Comparison of ENCODE assay signal across 8 cellular contexts in genomic region chr11:57336111-57336666, GRCh38. TPM values are rescaled to one million over a fixed set of nuclear protein-coding genes. Genes with fewer than 3 reads are reported as not detected.
DNase-seq lines count a peak whose midpoint lies in the region; ATAC-seq and TF ChIP-seq lines count a peak whose summit lies in the region.

No MANE protein-coding gene starts in this region.

- peaks cover 5% of the 10 kb centered on the region for H3K27me3 ChIP-seq in H7 (ENCODE audit: control insufficient read depth, insufficient read depth, low read length)
- H3K27me3 ChIP-seq in esophagus muscularis mucosa, result no peaks in the 10 kb centered on the region
- H3K27me3 ChIP-seq in rectal smooth muscle tissue (ENCODE audit: control insufficient read depth, insufficient read depth, low read length), result no peaks in the 10 kb centered on the region

- no peaks in the 10 kb centered on the region for H3K9me3 ChIP-seq in esophagus muscularis mucosa

- H3K36me3 Mint-ChIP-seq in T-cell, result peaks cover 28% of the 10 kb centered on the region

- H3K36me3 ChIP-seq in H7 (replicated peaks; ENCODE audit: control insufficient read depth, insufficient read depth, low read length) (peaks cover 25% of the 10 kb centered on the region), esophagus muscularis mucosa (peaks cover 20 to 32% (median 27%) of the 10 kb centered on the region in 4 donors), rectal smooth muscle tissue (ENCODE audit: control insufficient read depth, insufficient read depth, low read length) (peaks cover 20% of the 10 kb centered on the region)

- ATAC-seq in T-cell (replicated peaks in 1 of 4), result peak; percentile 2 to 39 (median 8)
- no peak for ATAC-seq in HG02623 (IDR thresholded peaks at IDR 0.05; ENCODE audit: unreplicated experiment)
- ATAC-seq in GM21723 (IDR thresholded peaks at IDR 0.05; ENCODE audit: unreplicated experiment), result no peak

- no peak for TF ChIP-seq POLR2A in esophagus muscularis mucosa (IDR thresholded peaks at IDR 0.05; ENCODE audit: low read depth)

- no peak for TF ChIP-seq CTCF in esophagus muscularis mucosa (IDR thresholded peaks at IDR 0.05)

- DNase-seq in H7 (no peak), T-cell (peak in 8 of 34 experiments; percentile 12 to 36 (median 20)), esophagus muscularis mucosa (ENCODE audit: extremely low spot score) (no peak), iPS-NIHi11 (ENCODE audit: low spot score) (no peak), ureter (ENCODE audit: low spot score) (no peak)

- H3K4me1 Mint-ChIP-seq in T-cell, result peaks cover 29 to 33% (median 30%) of the 10 kb centered on the region in 3 donors

- no peaks in the 10 kb centered on the region for H3K27me3 Mint-ChIP-seq in T-cell

- TF ChIP-seq EP300 in esophagus muscularis mucosa (IDR thresholded peaks at IDR 0.05), result no peak

- H3K4me1 ChIP-seq in esophagus muscularis mucosa, result peaks cover 17 to 34% (median 31%) of the 10 kb centered on the region in 4 donors
- peaks cover 7% of the 10 kb centered on the region for H3K4me1 ChIP-seq in rectal smooth muscle tissue (ENCODE audit: control insufficient read depth, insufficient read depth, low read length)

- CTCF ChIA-PET in T-cell (lab: Charles Lee), result interaction anchor here (0.6 to 2.6 kb wide), 8 partner anchors 10 to 308 kb away, joined by 3 to 19 read pairs (median 4); partner anchors contain the start of genes TNKS1BP1 (in 1 of the 2) and UBE2L6 (in 1 of the 2)

- intact Hi-C loops in esophagus muscularis mucosa (cut with DNase I), result no loop called here

- peak overlapping the region; percentile 82 to 91 (median 88) for H3K4me3 Mint-ChIP-seq in T-cell

- H3K9ac ChIP-seq in rectal smooth muscle tissue (ENCODE audit: low read length), result peak overlapping the region; percentile 2

- H3K9me3 Mint-ChIP-seq in T-cell, result no peaks in the 10 kb centered on the region

- POLR2A ChIA-PET in T-cell (lab: Charles Lee), result interaction anchor here (0.5 to 2.3 kb wide), 4 partner anchors 8 to 367 kb away, joined by 3 to 10 read pairs (median 6); partner anchors contain the start of gene TNKS1BP1 (in 1 of the 2)

- peak overlapping the region; percentile 98 to 99 for H3K27ac Mint-ChIP-seq in T-cell

- H3K4me3 ChIP-seq in H7 (ENCODE audit: insufficient read depth, low read depth, low read length) (peak overlapping the region; percentile 81), esophagus muscularis mucosa (peak overlapping the region; percentile 81 to 97 (median 90)), rectal smooth muscle tissue (ENCODE audit: low read length) (peak overlapping the region; percentile 52)

- 25% methylated on average over 12 of the region's 12 CpGs for whole genome bisulfite sequencing in esophagus muscularis mucosa

- H3K27ac ChIP-seq in esophagus muscularis mucosa (replicated peaks in 1 of 4) (peak overlapping the region; percentile 85 to 96 (median 92)), rectal smooth muscle tissue (ENCODE audit: low read depth, low read length) (peak overlapping the region; percentile 79)

RNA-seq across cellular contexts. Expression of gene SSRP1, which starts 0.5 kb away (rescaled TPM):
- total RNA-seq in H7 (2014; rRNA removed; shearing (Covaris generic)), result 158 and 173 TPM in 2 replicates
- total RNA-seq in T-cell, result 10 to 100 TPM; 50.2 to 78.1 (median 75.7) TPM
- 100 to 1,000 TPM in 1 of 4 donors, 10 to 100 TPM in 3; 74.6 to 101 (median 88.1) TPM for total RNA-seq in esophagus muscularis mucosa
- total RNA-seq in ureter, result 103 TPM

RNA-seq across cellular contexts. Expression of gene P2RX3, which starts 2.0 kb away (rescaled TPM):
- total RNA-seq in H7 (2014; rRNA removed; shearing (Covaris generic)), result not detected in 2 replicates
- total RNA-seq in T-cell (not detected), esophagus muscularis mucosa (not detected), ureter (0.99 TPM)

RNA-seq across cellular contexts. Expression of gene TNKS1BP1, which starts 11.4 kb away (rescaled TPM):
- total RNA-seq in H7 (2014; rRNA removed; shearing (Covaris generic)), result 38.3 and 48.5 TPM in 2 replicates
- total RNA-seq in T-cell (10 to 100 TPM; 13.9 to 22.9 (median 18.9) TPM), esophagus muscularis mucosa (100 to 1,000 TPM in 3 of 4 donors, 10 to 100 TPM in 1; 93.9 to 215 (median 124) TPM), ureter (338 TPM)

RNA-seq across cellular contexts. Expression of gene PRG3, which starts 44.8 kb away (rescaled TPM):
- total RNA-seq in H7 (2014; rRNA removed; shearing (Covaris generic)), result not detected in 2 replicates
- total RNA-seq in T-cell (not detected), esophagus muscularis mucosa (not detected), ureter (not detected)

RNA-seq across cellular contexts. Expression of gene PRG2, which starts 54.3 kb away (rescaled TPM):
- total RNA-seq in H7 (2014; rRNA removed; shearing (Covaris generic)), result not detected in 2 replicates
- total RNA-seq in T-cell (under 1 TPM in 4 of 5 donors, not detected in 1; 0.33 to 0.72 (median 0.39) TPM), esophagus muscularis mucosa (under 1 TPM in 1 of 4 donors, not detected in 3; 0.33 TPM), ureter (0.55 TPM)

Comparison
In these comparisons a context has a peak if more than half of its experiments do, and no peak if none do; other contexts are left out.
1. ATAC-seq: peak in T-cell (4 of 4); none in HG02623 (single experiment) and GM21723 (single experiment).
2. Peak in every context shown above with its lines, with median percentiles within 50 percentile points of each other: H3K4me3 ChIP-seq.